8 cellular contexts compared by ENCODE assay signal in genomic region chr13:110913911-110914292, GRCh38. TPM values are rescaled to one million over a fixed set of nuclear protein-coding genes. Genes with fewer than 3 reads are reported as not detected.
DNase-seq lines count a peak whose midpoint lies in the region; ATAC-seq and TF ChIP-seq lines count a peak whose summit lies in the region.

No MANE protein-coding gene starts in this region.

- H3K27ac ChIP-seq in foreskin keratinocyte, result peak overlapping the region; percentile 83

- H3K9me3 ChIP-seq in T-helper 17 cell (ENCODE audit: control insufficient read depth, low read length, poor library complexity, severe bottlenecking), result no peaks in the 10 kb centered on the region

- peaks cover 39% of the 10 kb centered on the region for H3K4me1 Mint-ChIP-seq in T-helper 17 cell

- H3K4me1 ChIP-seq in foreskin keratinocyte, result peaks cover 21% of the 10 kb centered on the region

- H3K27ac Mint-ChIP-seq in T-helper 17 cell, result peak overlapping the region; percentile 95

- DNase-seq in activated CD8-positive, alpha-beta memory T cell treated with anti-CD3 and anti-CD28 coated beads, Interleukin-2, amount 50 U/mL, for 1 hour (ENCODE audit: extremely low read depth), result peak; percentile 3
- DNase-seq in activated CD8-positive, alpha-beta memory T cell treated with anti-CD3 and anti-CD28 coated beads, Interleukin-2, amount 50 U/mL, for 48 hours, result no peak
- no peak for DNase-seq in T-helper 17 cell
- peak; percentile 18 to 45 for DNase-seq in foreskin keratinocyte
- DNase-seq in retinal pigment epithelial cell (ENCODE audit: low read depth), result no peak
- no peak for DNase-seq in NCI-H2196 (lab: John Stamatoyannopoulos, UW; ENCODE audit: unreplicated experiment)
- DNase-seq in NCI-H2029 (lab: John Stamatoyannopoulos, UW), result no peak
- DNase-seq in cortex of kidney (lab: John Stamatoyannopoulos, UW), result no peak

- TF ChIP-seq CTCF in foreskin keratinocyte (conservative IDR thresholded peaks at IDR 0.05), result no peak
- no peak for TF ChIP-seq CTCF in retinal pigment epithelial cell (conservative IDR thresholded peaks at IDR 0.05; ENCODE audit: low read depth, low read length)

- H3K27me3 Mint-ChIP-seq in T-helper 17 cell, result no peaks in the 10 kb centered on the region

- peak overlapping the region; percentile 95 for H3K4me3 ChIP-seq in retinal pigment epithelial cell (ENCODE audit: low read length)

- no peaks in the 10 kb centered on the region for H3K27me3 ChIP-seq in foreskin keratinocyte

- H3K4me3 Mint-ChIP-seq in T-helper 17 cell, result peak overlapping the region; percentile 91

- H3K36me3 Mint-ChIP-seq in T-helper 17 cell (ENCODE audit: low read depth), result peaks cover 3% of the 10 kb centered on the region

- peak; percentile 7 for ATAC-seq in T-helper 17 cell
- ATAC-seq in foreskin keratinocyte, result no peak

RNA-seq across cellular contexts. Expression of gene ANKRD10, which starts 1.0 kb away (rescaled TPM):
- total RNA-seq in T-helper 17 cell (100 to 1,000 TPM; 110 to 135 TPM), foreskin keratinocyte (29.5 and 32.9 TPM in 2 replicates)
- 11.0 and 13.3 TPM in 2 replicates for polyA plus RNA-seq in foreskin keratinocyte

Comparison
In these comparisons a context has a peak if more than half of its experiments do, and no peak if none do; other contexts are left out.
1. DNase-seq: peak in activated CD8-positive, alpha-beta memory T cell treated with anti-CD3 and anti-CD28 coated beads, Interleukin-2, amount 50 U/mL, for 1 hour (single experiment) and foreskin keratinocyte (2 of 2); none in activated CD8-positive, alpha-beta memory T cell treated with anti-CD3 and anti-CD28 coated beads, Interleukin-2, amount 50 U/mL, for 48 hours (single experiment), T-helper 17 cell (0 of 3), retinal pigment epithelial cell (single experiment), NCI-H2196 (single experiment), NCI-H2029 (single experiment) and cortex of kidney (single experiment).